ENCODE assay signal across 9 cellular contexts in genomic region chr19:16112778-16113177, GRCh38. TPM values are rescaled to one million over a fixed set of nuclear protein-coding genes. Genes with fewer than 3 reads are reported as not detected.
A peak's percentile ranks its signal among the peaks of the same experiment; 100 is the strongest.
DNase-seq lines count a peak whose midpoint lies in the region; ATAC-seq and TF ChIP-seq lines count a peak whose summit lies in the region.
"Had no signal": no experiment of that assay in that cellular context is flagged by ENCODE, and none has a peak within 500 bp of the region (broad histone marks: within the 10 kb centered on the region; RNA-seq: fewer than 3 reads in every experiment).

No MANE protein-coding gene starts in this region.

- 44 to 100% methylated on average over 1 to 2 of the region's 2 CpGs for WGBS in endodermal cell (ENCODE audit: insufficient coverage in 1 of 2, insufficient read length in 1 of 2), 2 experiments

- CTCF ChIA-PET in OCI-LY7 (lab: Charles Lee; ENCODE audit: unreplicated experiment): interaction anchor here (0.6 kb wide), 1 partner anchor 72 kb away, joined by 3 read pairs; no protein-coding TSS in a partner anchor

- no peak overlapping the region for H2AFZ ChIP-seq in OCI-LY7 (ENCODE audit: low read length)

- H3K4me3 ChIP-seq in GM08714 (ENCODE audit: low read length) (peak overlapping the region; percentile 90), OCI-LY7 (ENCODE audit: low read depth, low read length, poor library complexity, severe bottlenecking) (peak overlapping the region; percentile 96), endodermal cell (ENCODE audit: low read length) (peak overlapping the region; percentile 87)

- H3K9me3 ChIP-seq in OCI-LY7 (ENCODE audit: low read length) (no peaks in the 10 kb centered on the region), endodermal cell (ENCODE audit: control insufficient read depth, low read length) (no peaks in the 10 kb centered on the region)

- peak overlapping the region; percentile 97 for H3K27ac Mint-ChIP-seq in endodermal cell
- H3K27ac Mint-ChIP-seq in progenitor cell of endocrine pancreas: peak overlapping the region; percentile 99

- no peaks in the 10 kb centered on the region for H3K27me3 ChIP-seq in endodermal cell (ENCODE audit: control insufficient read depth, insufficient read depth, low read length, poor library complexity, severe bottlenecking)

- H3K36me3 ChIP-seq in OCI-LY7 (ENCODE audit: insufficient read depth, low read length) (peaks cover 33% of the 10 kb centered on the region; the same call in 1 of the 2 replicates), endodermal cell (ENCODE audit: control insufficient read depth, insufficient read depth, low read length) (peaks cover 18% of the 10 kb centered on the region)

- ATAC-seq in GM21528 (IDR thresholded peaks at IDR 0.05; ENCODE audit: low FRiP score, unreplicated experiment): no peak

- H3K27ac ChIP-seq in OCI-LY7 (ENCODE audit: low read depth, low read length, poor library complexity, severe bottlenecking) (peak overlapping the region; percentile 63), endodermal cell (ENCODE audit: low read depth, low read length) (no peak overlapping the region)

- POLR2A ChIA-PET in OCI-LY7 (lab: Charles Lee): interaction anchor here (1.6 kb wide), 1 partner anchor 37 kb away, joined by 3 read pairs; the partner anchor contains the start of gene TPM4

- peaks cover 7% of the 10 kb centered on the region; the same call in 1 of the 2 replicates for H4K20me1 ChIP-seq in OCI-LY7 (ENCODE audit: insufficient read depth, low read length)

- no TSS peak for BruUV-seq in OCI-LY7 (replicated peaks; lab: Mats Ljungman, UMichigan)

- H3K9ac ChIP-seq in endodermal cell (ENCODE audit: extremely low read depth, low read length, poor library complexity, severe bottlenecking): no peak overlapping the region

- H3K27me3 Mint-ChIP-seq in endodermal cell (ENCODE audit: insufficient read depth): no peaks in the 10 kb centered on the region
- H3K27me3 Mint-ChIP-seq in progenitor cell of endocrine pancreas: no peaks in the 10 kb centered on the region

- no peaks in the 10 kb centered on the region for H3K9me3 Mint-ChIP-seq in endodermal cell
- no peaks in the 10 kb centered on the region for H3K9me3 Mint-ChIP-seq in progenitor cell of endocrine pancreas (ENCODE audit: low read depth)

- peaks cover 12% of the 10 kb centered on the region for H3K36me3 Mint-ChIP-seq in endodermal cell (ENCODE audit: low read depth)
- H3K36me3 Mint-ChIP-seq in progenitor cell of endocrine pancreas (ENCODE audit: insufficient read depth): no peaks in the 10 kb centered on the region

- intact Hi-C loops in OCI-LY7 (cut with micrococcal nuclease; ENCODE audit: unreplicated experiment): no loop called here

- H3K4me1 Mint-ChIP-seq in endodermal cell (peaks cover 5% of the 10 kb centered on the region), progenitor cell of endocrine pancreas (ENCODE audit: low read depth) (peaks cover 7% of the 10 kb centered on the region)

- DNase-seq in OCI-LY7 (ENCODE audit: low spot score) (peak; percentile 33), endodermal cell (no peak), progenitor cell of endocrine pancreas (ENCODE audit: low spot score, unreplicated experiment) (no peak), COLO668 (lab: John Stamatoyannopoulos, UW; ENCODE audit: unreplicated experiment) (no peak), DMS79 treated with DMSO at 0.1 percent for 48 hours (lab: John Stamatoyannopoulos, UW) (no peak), putamen (ENCODE audit: low spot score) (no peak)
- DNase-seq: central memory CD4-positive, alpha-beta T cell had no signal

- H3K4me2 ChIP-seq in OCI-LY7 (ENCODE audit: low read length): peak overlapping the region; percentile 98

- peaks cover 60% of the 10 kb centered on the region for H3K79me2 ChIP-seq in OCI-LY7 (ENCODE audit: insufficient read depth, low read depth, low read length)

- H3K4me3 Mint-ChIP-seq in endodermal cell (peak overlapping the region; percentile 94), progenitor cell of endocrine pancreas (ENCODE audit: low read depth) (peak overlapping the region; percentile 99)

- TF ChIP-seq CTCF in OCI-LY7 (conservative IDR thresholded peaks at IDR 0.05; ENCODE audit: low read length): no peak
- no peak for TF ChIP-seq CTCF in endodermal cell (conservative IDR thresholded peaks at IDR 0.05)
- no peak for TF ChIP-seq CTCF in progenitor cell of endocrine pancreas (IDR thresholded peaks at IDR 0.05; ENCODE audit: unreplicated experiment)

- H3K4me1 ChIP-seq in OCI-LY7 (ENCODE audit: insufficient read depth, low read length, poor library complexity, severe bottlenecking) (peaks cover 58% of the 10 kb centered on the region), endodermal cell (ENCODE audit: control insufficient read depth, insufficient read depth, low read length) (peaks cover 4% of the 10 kb centered on the region)

- H3K9me2 ChIP-seq in OCI-LY7 (ENCODE audit: insufficient read depth, low read length): no peaks in the 10 kb centered on the region

RNA-seq across cellular contexts. Expression of gene RAB8A, which starts 1.1 kb away (rescaled TPM):
- total RNA-seq in OCI-LY7 (2014; rRNA removed; shearing (Covaris generic)): 64.9 and 69.1 TPM in 2 replicates
- total RNA-seq in OCI-LY7 (2022): 124 and 138 TPM in 2 replicates
- total RNA-seq in endodermal cell: 10 to 100 TPM; 67.7 to 86.0 TPM
- 50.9 TPM for polyA plus RNA-seq in endodermal cell (2013, experiment 1 of 2)
- 49.3 TPM for polyA plus RNA-seq in endodermal cell (2013, experiment 2 of 2)
- 65.5 and 67.5 TPM in 2 replicates for total RNA-seq in progenitor cell of endocrine pancreas

RNA-seq across cellular contexts. Expression of gene HSH2D, which starts 30.7 kb away (rescaled TPM):
- total RNA-seq in OCI-LY7 (2014; rRNA removed; shearing (Covaris generic)): 52.4 and 57.6 TPM in 2 replicates
- total RNA-seq in OCI-LY7 (2022) (70.4 and 79.0 TPM in 2 replicates), endodermal cell (under 1 TPM; 0.66 to 0.68 TPM), progenitor cell of endocrine pancreas (0.72 and 0.84 TPM in 2 replicates)
- 0.14 TPM for polyA plus RNA-seq in endodermal cell (2013, experiment 1 of 2)
- not detected for polyA plus RNA-seq in endodermal cell (2013, experiment 2 of 2)

RNA-seq across cellular contexts. Expression of gene TPM4, which starts 36.5 kb away (rescaled TPM):
- 111 and 134 TPM in 2 replicates for total RNA-seq in OCI-LY7 (2014; rRNA removed; shearing (Covaris generic))
- total RNA-seq in OCI-LY7 (2022) (98.1 and 108 TPM in 2 replicates), endodermal cell (100 to 1,000 TPM; 387 to 437 TPM), progenitor cell of endocrine pancreas (275 and 300 TPM in 2 replicates)
- 485 TPM for polyA plus RNA-seq in endodermal cell (2013, experiment 1 of 2)
- polyA plus RNA-seq in endodermal cell (2013, experiment 2 of 2): 534 TPM

Comparison
In these comparisons a context has a peak if more than half of its experiments do, and no peak if none do; other contexts are left out.
1. RNA of gene HSH2D, which starts 30.7 kb away (total RNA-seq): 52.4 to 79.0 TPM in OCI-LY7; 0.72 to 0.84 TPM in progenitor cell of endocrine pancreas and 0.66 to 0.68 TPM in endodermal cell; every median in the first group is over 10 times any median in the second.
2. Peak in every context shown above with its lines, with median percentiles within 50 percentile points of each other: H3K4me3 ChIP-seq.